Comparison of ENCODE assay signal across 1 cellular context in genomic region chr5:136031713-136032112, GRCh38.
TF ChIP-seq lines count a peak whose summit lies in the region.

No MANE protein-coding gene starts in this region.

TF ChIP-seq in IMR-90, 13 proteins besides CTCF, POLR2A, EP300 and RAD21 (continued from another document):
- TF ChIP-seq MAFK (IDR thresholded peaks at IDR 0.05; ENCODE audit: low read depth, low read length) (no peak), SMC3 (IDR thresholded peaks at IDR 0.05; ENCODE audit: low read depth, low read length) (no peak; the same call in 1 of the 2 replicates), NFE2L2 (IDR thresholded peaks at IDR 0.05; ENCODE audit: low read depth, low read length) (no peak)
